1 cellular context compared by ENCODE assay signal in the genomic region with DNA sequence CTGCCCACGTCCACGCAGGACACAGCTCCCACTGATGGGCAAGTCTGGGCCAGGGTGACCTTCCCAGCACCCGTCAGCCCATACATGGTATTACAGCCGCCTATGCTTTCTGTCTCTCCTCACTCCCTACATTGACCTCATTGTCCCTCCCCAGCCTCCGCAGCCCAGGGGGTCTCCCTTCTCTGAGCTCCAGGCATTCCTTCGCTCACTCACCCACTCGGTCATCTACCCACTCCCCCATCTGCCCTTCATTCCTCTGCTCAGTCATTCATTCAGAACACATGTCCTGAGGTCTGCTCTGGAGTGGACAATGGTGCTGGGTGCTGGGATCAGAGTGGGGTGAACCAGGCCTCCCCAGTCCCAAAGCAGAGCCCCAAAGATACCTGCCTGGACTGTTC.
TF ChIP-seq lines count a peak whose summit lies in the region.

No MANE protein-coding gene starts in this region.

TF ChIP-seq in SK-N-SH, 30 proteins besides CTCF, POLR2A, EP300 and RAD21 (continued from another document):
- TF ChIP-seq FOXJ3 (CRISPR knock-in tag; IDR thresholded peaks at IDR 0.05) (no peak), NFIC (IDR thresholded peaks at IDR 0.05; ENCODE audit: borderline replicate concordance) (no peak), CHD2 (IDR thresholded peaks at IDR 0.05; ENCODE audit: low read length, partially characterized antibody) (no peak), GATA2 (CRISPR knock-in tag; IDR thresholded peaks at IDR 0.05) (no peak), GABPA (IDR thresholded peaks at IDR 0.05; ENCODE audit: low read depth) (no peak), ELF1 (IDR thresholded peaks at IDR 0.05) (no peak)
